ENCODE assay signal across 28 cellular contexts in genomic region chr18:62539284-62540168, GRCh38.
"Had no signal": no experiment of that assay in that cellular context is flagged by ENCODE, and none has a peak within 500 bp of the region (broad histone marks: within the 10 kb centered on the region; RNA-seq: fewer than 3 reads in every experiment).

No MANE protein-coding gene starts in this region.

- H3K9me3 ChIP-seq: heart right ventricle, sigmoid colon, thoracic aorta had no signal

- H3K4me3 Mint-ChIP-seq: activated CD4-positive, alpha-beta T cell treated with anti-CD3 and anti-CD28 coated beads, Interleukin-2, amount 10 ng/mL, durations not matched to agents 7 days and 5 days; activated CD8-positive, alpha-beta memory T cell treated with anti-CD3 and anti-CD28 coated beads, Interleukin-2, amount 10 ng/mL, durations not matched to agents 7 days and 5 days; activated CD8-positive, alpha-beta T cell treated with anti-CD3 and anti-CD28 coated beads for 36 hours; activated naive CD4-positive, alpha-beta T cell treated with anti-CD3 and anti-CD28 coated beads, Interleukin-2, amount 10 ng/mL, durations not matched to agents 7 days and 5 days; brain; effector memory CD8-positive, alpha-beta T cell; naive B cell; neural crest cell; type B pancreatic cell had no signal

- H3K9me3 Mint-ChIP-seq: activated CD4-positive, alpha-beta T cell treated with anti-CD3 and anti-CD28 coated beads, Interleukin-2, amount 10 ng/mL, durations not matched to agents 7 days and 5 days; activated CD8-positive, alpha-beta T cell treated with anti-CD3 and anti-CD28 coated beads for 36 hours; activated naive CD4-positive, alpha-beta T cell treated with anti-CD3 and anti-CD28 coated beads, Interleukin-2, amount 10 ng/mL, durations not matched to agents 7 days and 5 days; brain; effector memory CD8-positive, alpha-beta T cell; naive B cell; neural crest cell had no signal

- ATAC-seq: activated CD8-positive, alpha-beta memory T cell treated with anti-CD3 and anti-CD28 coated beads, Interleukin-2, amount 10 ng/mL, durations not matched to agents 7 days and 5 days; activated CD8-positive, alpha-beta T cell treated with anti-CD3 and anti-CD28 coated beads for 36 hours; effector memory CD8-positive, alpha-beta T cell; heart right ventricle had no signal

- H3K4me3 ChIP-seq: dorsolateral prefrontal cortex, heart right ventricle, lung, sigmoid colon, smooth muscle cell, thoracic aorta had no signal

- H3K4me2 ChIP-seq: smooth muscle cell had no signal

- H3K27ac Mint-ChIP-seq: activated CD4-positive, alpha-beta T cell treated with anti-CD3 and anti-CD28 coated beads, Interleukin-2, amount 10 ng/mL, durations not matched to agents 7 days and 5 days; activated CD8-positive, alpha-beta memory T cell treated with anti-CD3 and anti-CD28 coated beads, Interleukin-2, amount 10 ng/mL, durations not matched to agents 7 days and 5 days; activated CD8-positive, alpha-beta T cell treated with anti-CD3 and anti-CD28 coated beads for 36 hours; activated naive CD4-positive, alpha-beta T cell treated with anti-CD3 and anti-CD28 coated beads, Interleukin-2, amount 10 ng/mL, durations not matched to agents 7 days and 5 days; brain; effector memory CD8-positive, alpha-beta T cell; naive B cell; type B pancreatic cell had no signal

- H3K27me3 Mint-ChIP-seq: activated CD4-positive, alpha-beta T cell treated with anti-CD3 and anti-CD28 coated beads, Interleukin-2, amount 10 ng/mL, durations not matched to agents 7 days and 5 days; activated CD8-positive, alpha-beta memory T cell treated with anti-CD3 and anti-CD28 coated beads, Interleukin-2, amount 10 ng/mL, durations not matched to agents 7 days and 5 days; activated CD8-positive, alpha-beta T cell treated with anti-CD3 and anti-CD28 coated beads for 36 hours; activated naive CD4-positive, alpha-beta T cell treated with anti-CD3 and anti-CD28 coated beads, Interleukin-2, amount 10 ng/mL, durations not matched to agents 7 days and 5 days; brain; effector memory CD8-positive, alpha-beta T cell; naive B cell; type B pancreatic cell had no signal

- FAIRE-seq: colon, endothelial cell of umbilical vein had no signal

- DNase-seq: activated CD4-positive, alpha-beta T cell treated with anti-CD3 and anti-CD28 coated beads, Interleukin-2, amount 10 ng/mL, durations not matched to agents 7 days and 5 days; activated CD4-positive, CD25-positive, alpha-beta regulatory T cell treated with anti-CD3 and anti-CD28 coated beads, Interleukin-2, amount 50 U/mL, for 72 hours; activated CD8-positive, alpha-beta memory T cell treated with anti-CD3 and anti-CD28 coated beads, Interleukin-2, amount 10 ng/mL, durations not matched to agents 7 days and 5 days; activated CD8-positive, alpha-beta T cell treated with anti-CD3 and anti-CD28 coated beads for 36 hours; activated effector memory CD4-positive, alpha-beta T cell treated with anti-CD3 and anti-CD28 coated beads, Interleukin-2, amount 50 U/mL, for 16 hours; activated naive CD4-positive, alpha-beta T cell treated with anti-CD3 and anti-CD28 coated beads, Interleukin-2, amount 10 ng/mL, durations not matched to agents 7 days and 5 days; activated T-cell treated with anti-CD3 and anti-CD28 coated beads for 4 hours; anterior cingulate cortex; central memory CD4-positive, alpha-beta T cell; dorsolateral prefrontal cortex; effector memory CD8-positive, alpha-beta T cell; heart right ventricle; islet precursor cell; naive B cell; occipital lobe; posterior cingulate gyrus; sigmoid colon; stimulated activated CD4-positive, alpha-beta T cell treated with anti-CD3 and anti-CD28 coated beads, Interleukin-2, amount 100 ng/mL, for 48 hours; stimulated activated naive CD4-positive, alpha-beta T cell; WERI-Rb-1 had no signal

- H3K27ac ChIP-seq: dorsolateral prefrontal cortex, heart right ventricle, sigmoid colon, WERI-Rb-1 had no signal

- H3K27me3 ChIP-seq: dorsolateral prefrontal cortex, heart right ventricle, sigmoid colon had no signal
